12 cellular contexts compared by ENCODE assay signal in the genomic region with DNA sequence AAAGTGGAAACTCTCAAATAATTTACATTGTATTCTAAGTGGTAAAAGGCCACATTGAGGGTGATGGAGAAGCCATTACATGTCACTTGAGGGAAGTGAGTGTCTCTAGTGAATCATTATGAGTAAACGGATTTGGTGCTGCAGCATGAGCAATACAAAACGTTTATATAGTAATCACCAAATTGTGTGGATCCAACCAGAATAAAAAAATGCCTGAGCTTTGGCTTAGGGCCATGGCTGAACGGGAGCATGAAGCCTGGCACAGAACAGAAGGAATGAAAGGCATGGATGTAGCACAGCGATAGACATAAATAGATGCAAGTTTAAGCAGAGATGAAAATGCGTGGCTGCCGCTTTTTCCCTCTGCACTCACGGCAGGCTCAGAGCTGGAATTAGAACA. TPM values are rescaled to one million over a fixed set of nuclear protein-coding genes. Genes with fewer than 3 reads are reported as not detected.
DNase-seq lines count a peak whose midpoint lies in the region; ATAC-seq and TF ChIP-seq lines count a peak whose summit lies in the region.
"Had no signal": no experiment of that assay in that cellular context is flagged by ENCODE, and none has a peak within 500 bp of the region (broad histone marks: within the 10 kb centered on the region; RNA-seq: fewer than 3 reads in every experiment).

No MANE protein-coding gene starts in this region.

- no peaks in the 10 kb centered on the region for H3K9me3 Mint-ChIP-seq in natural killer cell treated with Interleukin-12 subunit alpha and Interleukin-12 subunit beta and Interleukin-15 and Interleukin-18, amount 100 ng/mL, for 72 hours
- H3K9me3 Mint-ChIP-seq in natural killer cell = no peaks in the 10 kb centered on the region
- H3K9me3 Mint-ChIP-seq: activated naive CD8-positive, alpha-beta T cell treated with anti-CD3 and anti-CD28 coated beads, Interleukin-2, amount 10 ng/mL, durations not matched to agents 7 days and 5 days had no signal

- TF ChIP-seq CTCF in natural killer cell (IDR thresholded peaks at IDR 0.05) (no peak), left ventricle myocardium inferior (IDR thresholded peaks at IDR 0.05; ENCODE audit: borderline replicate concordance) (no peak)

- H3K36me3 Mint-ChIP-seq in natural killer cell treated with Interleukin-12 subunit alpha and Interleukin-12 subunit beta and Interleukin-15 and Interleukin-18, amount 100 ng/mL, for 72 hours = peaks cover 49% of the 10 kb centered on the region
- H3K36me3 Mint-ChIP-seq in natural killer cell (no peaks in the 10 kb centered on the region), T-helper 17 cell (ENCODE audit: low read depth) (peaks cover 5% of the 10 kb centered on the region)

- DNase-seq in natural killer cell treated with Interleukin-12 subunit alpha and Interleukin-12 subunit beta and Interleukin-15 and Interleukin-18, amount 100 ng/mL, for 72 hours (ENCODE audit: low spot score) = no peak
- DNase-seq in natural killer cell (no peak), T-helper 17 cell (no peak), mesenteric fat pad (ENCODE audit: low spot score) (no peak), left ventricle myocardium inferior (no peak)
- DNase-seq in effector CD4-positive, alpha-beta T cell = no peak
- DNase-seq: activated naive CD8-positive, alpha-beta T cell treated with anti-CD3 and anti-CD28 coated beads, Interleukin-2, amount 10 ng/mL, durations not matched to agents 7 days and 5 days; NCI-H2171 treated with DMSO at 0.1 percent for 48 hours; T-helper 9 cell had no signal

- H3K4me1 Mint-ChIP-seq in natural killer cell treated with Interleukin-12 subunit alpha and Interleukin-12 subunit beta and Interleukin-15 and Interleukin-18, amount 100 ng/mL, for 72 hours (ENCODE audit: low read depth in 2 of 2) = peaks cover 61 to 70% of the 10 kb centered on the region in 2 donors
- H3K4me1 Mint-ChIP-seq in natural killer cell (peaks cover 16 to 23% of the 10 kb centered on the region in 2 donors), T-helper 17 cell (peaks cover 32% of the 10 kb centered on the region)

- H3K27me3 Mint-ChIP-seq in natural killer cell treated with Interleukin-12 subunit alpha and Interleukin-12 subunit beta and Interleukin-15 and Interleukin-18, amount 100 ng/mL, for 72 hours = no peaks in the 10 kb centered on the region
- no peaks in the 10 kb centered on the region for H3K27me3 Mint-ChIP-seq in natural killer cell (ENCODE audit: low read depth in 2 of 2)
- no peaks in the 10 kb centered on the region for H3K27me3 Mint-ChIP-seq in T-helper 17 cell
- H3K27me3 Mint-ChIP-seq: activated naive CD8-positive, alpha-beta T cell treated with anti-CD3 and anti-CD28 coated beads, Interleukin-2, amount 10 ng/mL, durations not matched to agents 7 days and 5 days had no signal

- H3K27me3 ChIP-seq in left ventricle myocardium inferior (ENCODE audit: low read depth) = no peaks in the 10 kb centered on the region
- H3K27me3 ChIP-seq: tibial nerve had no signal

- peak overlapping the region; percentile 73 to 82 for H3K27ac Mint-ChIP-seq in natural killer cell treated with Interleukin-12 subunit alpha and Interleukin-12 subunit beta and Interleukin-15 and Interleukin-18, amount 100 ng/mL, for 72 hours
- peak overlapping the region in 1 of 2 donors; percentile 69 for H3K27ac Mint-ChIP-seq in natural killer cell
- H3K27ac Mint-ChIP-seq in T-helper 17 cell = peak overlapping the region; percentile 93
- H3K27ac Mint-ChIP-seq: activated naive CD8-positive, alpha-beta T cell treated with anti-CD3 and anti-CD28 coated beads, Interleukin-2, amount 10 ng/mL, durations not matched to agents 7 days and 5 days had no signal

- ATAC-seq in natural killer cell treated with Interleukin-12 subunit alpha and Interleukin-12 subunit beta and Interleukin-15 and Interleukin-18, amount 100 ng/mL, for 72 hours = peak in 1 of 2 donors; percentile 69
- ATAC-seq in natural killer cell = no peak
- ATAC-seq in T-helper 17 cell = no peak
- peak; percentile 43 for ATAC-seq in esophagus mucosa

- H3K9me3 ChIP-seq in T-helper 17 cell (ENCODE audit: control insufficient read depth, low read length, poor library complexity, severe bottlenecking) = no peaks in the 10 kb centered on the region
- H3K9me3 ChIP-seq in left ventricle myocardium inferior (replicated peaks) = no peaks in the 10 kb centered on the region
- H3K9me3 ChIP-seq: tibial nerve had no signal

- peak overlapping the region; percentile 27 for H3K27ac ChIP-seq in temporal lobe (ENCODE audit: low read depth, low read length)
- H3K27ac ChIP-seq in left ventricle myocardium inferior (replicated peaks) = no peak overlapping the region
- H3K27ac ChIP-seq: tibial nerve had no signal

- H3K4me1 ChIP-seq in left ventricle myocardium inferior = peaks cover 6% of the 10 kb centered on the region

- peak overlapping the region; percentile 72 for H3K4me3 Mint-ChIP-seq in natural killer cell treated with Interleukin-12 subunit alpha and Interleukin-12 subunit beta and Interleukin-15 and Interleukin-18, amount 100 ng/mL, for 72 hours
- H3K4me3 Mint-ChIP-seq in natural killer cell (no peak overlapping the region), T-helper 17 cell (no peak overlapping the region)
- H3K4me3 Mint-ChIP-seq: activated naive CD8-positive, alpha-beta T cell treated with anti-CD3 and anti-CD28 coated beads, Interleukin-2, amount 10 ng/mL, durations not matched to agents 7 days and 5 days had no signal

- intact Hi-C loops in natural killer cell (cut with micrococcal nuclease) (no loop called here), left ventricle myocardium inferior (cut with micrococcal nuclease) (no loop called here)

- no peaks in the 10 kb centered on the region for H3K36me3 ChIP-seq in left ventricle myocardium inferior
- H3K36me3 ChIP-seq: tibial nerve had no signal

- H3K4me3 ChIP-seq in left ventricle myocardium inferior = no peak overlapping the region
- H3K4me3 ChIP-seq: tibial nerve had no signal

RNA-seq across cellular contexts. Expression of gene PTTG1, which starts 58.3 kb away (rescaled TPM):
- total RNA-seq in natural killer cell treated with Interleukin-12 subunit alpha and Interleukin-12 subunit beta and Interleukin-15 and Interleukin-18, amount 100 ng/mL, for 72 hours = 100 to 1,000 TPM; 139 to 241 TPM
- total RNA-seq in natural killer cell (10 to 100 TPM; 11.7 to 14.8 (median 12.1) TPM), T-helper 17 cell (10 to 100 TPM; 13.9 to 16.0 TPM), esophagus mucosa (74.7 TPM), temporal lobe (14.8 TPM), mesenteric fat pad (1.3 TPM), left ventricle myocardium inferior (0.88 TPM)
